1 cellular context compared by ENCODE assay signal in genomic region chr17:45161288-45162021, GRCh38.
A peak's percentile ranks its signal among the peaks of the same experiment; 100 is the strongest.
TF ChIP-seq lines count a peak whose summit lies in the region.

Gene HEXIM2 (plus strand): TSS chr17:45161875. CDS start chr17:45162794, 919 bp downstream.

TF ChIP-seq in HepG2, 621 proteins besides CTCF, POLR2A, EP300 and RAD21 (continued from another document and continues in another):
- TF ChIP-seq SMARCE1 (IDR thresholded peaks at IDR 0.05; ENCODE audit: borderline replicate concordance) (no peak), SATB2 (CRISPR knock-in tag; IDR thresholded peaks at IDR 0.05) (0 out of 2 replicates have a peak, but pooled peaks have one; percentile 27), MBD4 (IDR thresholded peaks at IDR 0.05; ENCODE audit: borderline replicate concordance, low read length) (no peak), ZNF709 (CRISPR knock-in tag; IDR thresholded peaks at IDR 0.05) (peak; percentile 40), BCL6 (CRISPR knock-in tag; IDR thresholded peaks at IDR 0.05) (peak; percentile 55), NFE2 (CRISPR knock-in tag; IDR thresholded peaks at IDR 0.05) (peak; percentile 39; the same call in 1 of the 2 replicates), JUND (CRISPR knock-in tag; IDR thresholded peaks at IDR 0.05) (peak; percentile 2; the same call in 1 of the 2 replicates), ZNF33B (CRISPR knock-in tag; IDR thresholded peaks at IDR 0.05) (no peak; the same call in none of the 2 replicates), PTBP1 (IDR thresholded peaks at IDR 0.05; ENCODE audit: low read depth, low read length, poor library complexity, severe bottlenecking) (no peak), ZNF616 (CRISPR knock-in tag; IDR thresholded peaks at IDR 0.05; ENCODE audit: low read depth) (peak; percentile 60; the same call in 1 of the 2 replicates), ZNF746 (CRISPR knock-in tag; IDR thresholded peaks at IDR 0.05) (peak; percentile 52; the same call in 1 of the 2 replicates), TRIM22 (IDR thresholded peaks at IDR 0.05) (no peak), ZNF740 (CRISPR knock-in tag; IDR thresholded peaks at IDR 0.05) (peak; percentile 97), ZC3H4 (CRISPR knock-in tag; IDR thresholded peaks at IDR 0.05; ENCODE audit: borderline replicate concordance) (peak; percentile 85), NFIB (CRISPR knock-in tag; IDR thresholded peaks at IDR 0.05; ENCODE audit: borderline replicate concordance) (no peak), RBAK (CRISPR knock-in tag; IDR thresholded peaks at IDR 0.05) (no peak; the same call in 1 of the 2 replicates), SAFB2 (CRISPR knock-in tag; IDR thresholded peaks at IDR 0.05; ENCODE audit: borderline replicate concordance, low read depth) (peak; percentile 86; the same call in 1 of the 2 replicates), CHD4 (IDR thresholded peaks at IDR 0.05; ENCODE audit: borderline replicate concordance, low read length) (no peak), SNAPC4 (CRISPR knock-in tag; IDR thresholded peaks at IDR 0.05) (peak; percentile 90; the same call in 1 of the 2 replicates), ELK4 (CRISPR knock-in tag; IDR thresholded peaks at IDR 0.05; ENCODE audit: borderline replicate concordance) (no peak), ZNF234 (CRISPR knock-in tag; conservative IDR thresholded peaks at IDR 0.05) (no peak), ZBTB25 (CRISPR knock-in tag; IDR thresholded peaks at IDR 0.05) (peak; percentile 91), KAT8 (CRISPR knock-in tag; IDR thresholded peaks at IDR 0.05) (peak; percentile 91), ZNF251 (CRISPR knock-in tag; IDR thresholded peaks at IDR 0.05) (peak; percentile 82; the same call in 1 of the 2 replicates), MED8 (CRISPR knock-in tag; IDR thresholded peaks at IDR 0.05; ENCODE audit: insufficient replicate concordance) (no peak), ZNF776 (CRISPR knock-in tag; IDR thresholded peaks at IDR 0.05) (peak; percentile 42), THAP8 (CRISPR knock-in tag; IDR thresholded peaks at IDR 0.05; ENCODE audit: borderline replicate concordance) (peak; percentile 50; the same call in 1 of the 2 replicates), ZSCAN12 (CRISPR knock-in tag; IDR thresholded peaks at IDR 0.05) (no peak), ZBTB14 (CRISPR knock-in tag; IDR thresholded peaks at IDR 0.05) (no peak), IRF9 (CRISPR knock-in tag; IDR thresholded peaks at IDR 0.05; ENCODE audit: borderline replicate concordance) (peak; percentile 83), MIER2 (CRISPR knock-in tag; IDR thresholded peaks at IDR 0.05) (0 out of 2 replicates have a peak, but pooled peaks have one; percentile 68), ZNF747 (CRISPR knock-in tag; IDR thresholded peaks at IDR 0.05; ENCODE audit: borderline replicate concordance) (no peak), ZNF530 (CRISPR knock-in tag; IDR thresholded peaks at IDR 0.05; ENCODE audit: low read depth) (no peak), TARDBP (CRISPR knock-in tag; IDR thresholded peaks at IDR 0.05) (peak; percentile 27; the same call in 1 of the 2 replicates), MAFF (IDR thresholded peaks at IDR 0.05; ENCODE audit: low read depth, low read length) (0 out of 2 replicates have a peak, but pooled peaks have one; percentile 15), ZNF766 (CRISPR knock-in tag; IDR thresholded peaks at IDR 0.05; ENCODE audit: borderline replicate concordance) (peak; percentile 6; the same call in 1 of the 2 replicates), MED1 (CRISPR knock-in tag; IDR thresholded peaks at IDR 0.05) (peak; percentile 77), IKZF4 (CRISPR knock-in tag; IDR thresholded peaks at IDR 0.05; ENCODE audit: borderline replicate concordance, low read depth, not compliant biosample characterization) (no peak), ZBTB37 (CRISPR knock-in tag; IDR thresholded peaks at IDR 0.05) (0 out of 2 replicates have a peak, but pooled peaks have one; percentile 81), ZNF749 (CRISPR knock-in tag; IDR thresholded peaks at IDR 0.05; ENCODE audit: borderline replicate concordance) (no peak), ZNF143 (CRISPR knock-in tag; IDR thresholded peaks at IDR 0.05) (peak; percentile 97), MTA1 (CRISPR knock-in tag; IDR thresholded peaks at IDR 0.05; ENCODE audit: borderline replicate concordance) (peak; percentile 97), MIER3 (CRISPR knock-in tag; IDR thresholded peaks at IDR 0.05; ENCODE audit: borderline replicate concordance) (no peak; the same call in 1 of the 2 replicates), HOMEZ (CRISPR knock-in tag; IDR thresholded peaks at IDR 0.05; ENCODE audit: low read depth) (peak; percentile 77), ZSCAN31 (CRISPR knock-in tag; IDR thresholded peaks at IDR 0.05; ENCODE audit: low read depth) (peak; percentile 60), ZBTB3 (CRISPR knock-in tag; IDR thresholded peaks at IDR 0.05; ENCODE audit: borderline replicate concordance, low read depth) (peak; percentile 33; the same call in 1 of the 2 replicates), RBM39 (IDR thresholded peaks at IDR 0.05; ENCODE audit: low read depth, low read length, poor library complexity, severe bottlenecking) (peak; percentile 99), ARHGAP35 (CRISPR knock-in tag; IDR thresholded peaks at IDR 0.05; ENCODE audit: borderline replicate concordance) (0 out of 2 replicates have a peak, but pooled peaks have one; percentile 33), FOXM1 (CRISPR knock-in tag; IDR thresholded peaks at IDR 0.05) (no peak)
